In the genomic region with DNA sequence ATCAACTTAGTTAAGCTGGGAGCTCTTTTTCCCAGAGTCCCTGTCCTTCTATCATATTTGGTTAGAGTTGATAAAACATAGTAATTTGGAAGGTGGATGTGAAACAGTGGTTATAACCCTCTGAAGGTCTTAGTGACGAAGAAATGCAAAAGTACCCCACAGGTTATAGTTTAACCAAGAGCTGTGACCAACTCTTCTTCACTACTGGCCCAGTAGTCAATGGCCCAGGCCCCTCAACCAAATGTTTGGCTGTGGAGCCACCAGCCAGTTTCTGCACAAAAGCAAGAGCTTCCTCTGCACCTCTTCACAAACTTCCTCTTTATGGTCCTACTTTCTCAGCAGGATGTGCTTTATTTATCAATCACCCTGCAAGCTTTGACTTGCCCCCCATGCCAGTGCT, we compare ENCODE assay signal across 23 cellular contexts.
A peak's percentile ranks its signal among the peaks of the same experiment; 100 is the strongest.
DNase-seq lines count a peak whose midpoint lies in the region; ATAC-seq, FAIRE-seq and TF ChIP-seq lines count a peak whose summit lies in the region.
"Had no signal": no experiment of that assay in that cellular context is flagged by ENCODE, and none has a peak within 500 bp of the region (broad histone marks: within the 10 kb centered on the region; RNA-seq: fewer than 3 reads in every experiment).

No MANE protein-coding gene starts in this region.

- H3K36me3 ChIP-seq in mucosa of descending colon (ENCODE audit: low read depth), result no peaks in the 10 kb centered on the region
- H3K36me3 ChIP-seq in effector memory CD4-positive, alpha-beta T cell (ENCODE audit: control insufficient read depth, insufficient read depth, low read length), result no peaks in the 10 kb centered on the region
- H3K36me3 ChIP-seq: adrenal gland, Peyer's patch had no signal

- no peaks in the 10 kb centered on the region for H3K4me1 ChIP-seq in mucosa of descending colon (ENCODE audit: low read depth)
- no peaks in the 10 kb centered on the region for H3K4me1 ChIP-seq in effector memory CD4-positive, alpha-beta T cell (ENCODE audit: control insufficient read depth, insufficient read depth, low read length, poor library complexity, severe bottlenecking)
- H3K4me1 ChIP-seq: adrenal gland, foreskin keratinocyte, Peyer's patch had no signal

- no peaks in the 10 kb centered on the region for H3K4me1 Mint-ChIP-seq in activated CD4-positive, alpha-beta T cell treated with anti-CD3 and anti-CD28 coated beads for 36 hours
- H3K4me1 Mint-ChIP-seq: B cell; naive thymus-derived CD8-positive, alpha-beta T cell had no signal

- no peak overlapping the region for H3K4me3 Mint-ChIP-seq in activated CD4-positive, alpha-beta T cell treated with anti-CD3 and anti-CD28 coated beads for 36 hours
- H3K4me3 Mint-ChIP-seq: B cell; dendritic cell treated with granulocyte-macrophage colony-stimulating factor and Interleukin-4, amounts not matched to agents 40 ng/mL and 50 ng/mL, for 4 days; naive thymus-derived CD8-positive, alpha-beta T cell had no signal

- H3K27ac ChIP-seq in effector memory CD4-positive, alpha-beta T cell (ENCODE audit: insufficient read depth, low read length, poor library complexity, severe bottlenecking), result no peak overlapping the region
- H3K27ac ChIP-seq: adrenal gland, foreskin keratinocyte, Peyer's patch had no signal

- POLR2A ChIA-PET in activated CD4-positive, alpha-beta T cell treated with anti-CD3 and anti-CD28 coated beads for 36 hours (lab: Charles Lee), result no interaction called here

- intact Hi-C loops in mucosa of descending colon (cut with DNase I, micrococcal nuclease), result no loop called here
- intact Hi-C loops in activated CD4-positive, alpha-beta T cell treated with anti-CD3 and anti-CD28 coated beads for 36 hours (cut with DNase I, micrococcal nuclease), result no loop called here

- DNase-seq in urothelium cell line (ENCODE audit: low spot score) (no peak), mucosa of descending colon (no peak)
- no peak for DNase-seq in effector memory CD4-positive, alpha-beta T cell
- no peak for DNase-seq in activated CD4-positive, alpha-beta T cell treated with anti-CD3 and anti-CD28 coated beads for 36 hours
- DNase-seq: activated CD4-positive, alpha-beta T cell treated with anti-CD3 and anti-CD28 coated beads for 4 hours; activated gamma-delta T cell; adrenal gland; Calu3; foreskin keratinocyte; hippocampal formation; kidney; naive thymus-derived CD8-positive, alpha-beta T cell; NCI-H187; NCI-H226; Peyer's patch; small intestine; stimulated activated CD4-positive, alpha-beta T cell treated with anti-CD3 and anti-CD28 coated beads, Interleukin-4, amount 100 ng/mL, for 24 hours; substantia nigra had no signal

- H3K36me3 Mint-ChIP-seq in activated CD4-positive, alpha-beta T cell treated with anti-CD3 and anti-CD28 coated beads for 36 hours (ENCODE audit: low read depth), result no peaks in the 10 kb centered on the region
- H3K36me3 Mint-ChIP-seq: naive thymus-derived CD8-positive, alpha-beta T cell had no signal

- no peaks in the 10 kb centered on the region for H3K9me3 Mint-ChIP-seq in activated CD4-positive, alpha-beta T cell treated with anti-CD3 and anti-CD28 coated beads for 36 hours (ENCODE audit: low read depth)

- TF ChIP-seq CTCF in mucosa of descending colon (IDR thresholded peaks at IDR 0.05), result no peak

- CTCF ChIA-PET in activated CD4-positive, alpha-beta T cell treated with anti-CD3 and anti-CD28 coated beads for 36 hours (lab: Charles Lee), result no interaction called here

- H3K9me3 ChIP-seq in mucosa of descending colon, result no peaks in the 10 kb centered on the region
- no peaks in the 10 kb centered on the region for H3K9me3 ChIP-seq in effector memory CD4-positive, alpha-beta T cell (ENCODE audit: control insufficient read depth, low read length)
- H3K9me3 ChIP-seq: adrenal gland, Peyer's patch had no signal

- no peaks in the 10 kb centered on the region for H3K27me3 ChIP-seq in effector memory CD4-positive, alpha-beta T cell (replicated peaks; ENCODE audit: control insufficient read depth, insufficient read depth, low read length, poor library complexity, severe bottlenecking)
- H3K27me3 ChIP-seq: adrenal gland, Peyer's patch had no signal

- FAIRE-seq in urothelium cell line (lab: Jason Lieb, UNC), result peak; percentile 68
- FAIRE-seq: kidney, small intestine had no signal

- no peak overlapping the region for H3K27ac Mint-ChIP-seq in activated CD4-positive, alpha-beta T cell treated with anti-CD3 and anti-CD28 coated beads for 36 hours
- H3K27ac Mint-ChIP-seq: B cell; dendritic cell treated with granulocyte-macrophage colony-stimulating factor and Interleukin-4, amounts not matched to agents 40 ng/mL and 50 ng/mL, for 4 days; naive thymus-derived CD8-positive, alpha-beta T cell had no signal

- ATAC-seq in GM19324 (IDR thresholded peaks at IDR 0.05; ENCODE audit: low FRiP score, unreplicated experiment) (peak; percentile 84), GM21825 (IDR thresholded peaks at IDR 0.05; ENCODE audit: unreplicated experiment) (peak; percentile 79), HG03196 (IDR thresholded peaks at IDR 0.05; ENCODE audit: unreplicated experiment) (peak; percentile 90), mucosa of descending colon (no peak)
- no peak for ATAC-seq in activated CD4-positive, alpha-beta T cell treated with anti-CD3 and anti-CD28 coated beads for 36 hours
- ATAC-seq: foreskin keratinocyte; naive thymus-derived CD8-positive, alpha-beta T cell had no signal

- H3K4me3 ChIP-seq in mucosa of descending colon, result no peak overlapping the region
- H3K4me3 ChIP-seq in effector memory CD4-positive, alpha-beta T cell (ENCODE audit: insufficient read depth, low read depth, low read length, poor library complexity, severe bottlenecking), result no peak overlapping the region
- H3K4me3 ChIP-seq: adrenal gland, Peyer's patch had no signal

- no peaks in the 10 kb centered on the region for H3K27me3 Mint-ChIP-seq in activated CD4-positive, alpha-beta T cell treated with anti-CD3 and anti-CD28 coated beads for 36 hours
- H3K27me3 Mint-ChIP-seq: B cell; dendritic cell treated with granulocyte-macrophage colony-stimulating factor and Interleukin-4, amounts not matched to agents 40 ng/mL and 50 ng/mL, for 4 days had no signal

Comparison
In these comparisons a context has a peak if more than half of its experiments do, and no peak if none do; other contexts are left out.
1. ATAC-seq: peak in GM19324 (single experiment), GM21825 (single experiment) and HG03196 (single experiment); none in mucosa of descending colon (single experiment) and activated CD4-positive, alpha-beta T cell treated with anti-CD3 and anti-CD28 coated beads for 36 hours (single experiment).